8 cellular contexts compared by ENCODE assay signal in genomic region chr9:105782561-105783494, GRCh38.
DNase-seq lines count a peak whose midpoint lies in the region; ATAC-seq, FAIRE-seq and TF ChIP-seq lines count a peak whose summit lies in the region.
"Not testable (repeated sequence)": the region's sequence is repeated elsewhere in the genome, so short reads cannot be mapped to it uniquely, and the experiment has no call there.

No MANE protein-coding gene starts in this region.

- H3K9me3 Mint-ChIP-seq in neural crest cell = peaks cover 11% of the 10 kb centered on the region

- not testable (repeated sequence) for FAIRE-seq in K562 (lab: Jason Lieb, UNC)

- not testable (repeated sequence) for H3K27me3 Mint-ChIP-seq in neural crest cell (ENCODE audit: low read depth)

- H3K36me3 ChIP-seq in ES-I3 (ENCODE audit: insufficient read depth, low read length); NT2/D1 (ENCODE audit: insufficient read depth, insufficient read length, low read length); K562 (ENCODE audit: control insufficient read depth, insufficient read depth, low read length); iPS-15b (ENCODE audit: control insufficient read depth, insufficient read depth, low read length); smooth muscle cell (ENCODE audit: low read depth): not testable (repeated sequence)

- H3K27ac Mint-ChIP-seq in neural crest cell (ENCODE audit: unreplicated experiment) = peak overlapping the region; percentile 98

- TF ChIP-seq CTCF in K562 (IDR thresholded peaks at IDR 0.05 in 2 of 3, conservative IDR thresholded peaks at IDR 0.05 in 1 of 3; ENCODE audit: insufficient read depth in 2 of 3, low read depth in 1 of 3, low read length in 3 of 3); neural crest cell (conservative IDR thresholded peaks at IDR 0.05); smooth muscle cell (IDR thresholded peaks at IDR 0.05; ENCODE audit: borderline replicate concordance, insufficient read depth, poor library complexity, severe bottlenecking): not testable (repeated sequence)

- peak overlapping the region; percentile 90 for H3K4me3 Mint-ChIP-seq in neural crest cell

- H3K4me2 ChIP-seq in K562 (ENCODE audit: insufficient read depth, low read length) (peak overlapping the region; percentile 71), smooth muscle cell (peak overlapping the region; percentile 63)

- intact Hi-C loops in K562 (cut with micrococcal nuclease) = not testable (repeated sequence)

- H3K9me3 ChIP-seq in ES-I3 (ENCODE audit: control insufficient read depth, insufficient read depth, low read length); NT2/D1 (ENCODE audit: insufficient read depth, low read length); K562 (replicated peaks; ENCODE audit: control insufficient read depth, insufficient read depth, low read depth, low read length); iPS-15b (ENCODE audit: control insufficient read depth, insufficient read depth, low read length); smooth muscle cell (replicated peaks; ENCODE audit: low read depth): not testable (repeated sequence)

- H3K4me1 ChIP-seq in ES-I3 (ENCODE audit: insufficient read depth, low read length); NT2/D1 (ENCODE audit: insufficient read depth, insufficient read length); K562 (replicated peaks in 1 of 2; ENCODE audit: control insufficient read depth in 2 of 2, insufficient read depth in 2 of 2, low read length in 2 of 2); iPS-15b (ENCODE audit: control insufficient read depth, insufficient read depth, low read length); smooth muscle cell (ENCODE audit: low read depth): not testable (repeated sequence)

- CTCF ChIA-PET in HEK293T (lab: Yijun Ruan, JAX) (interaction anchor here (0.6 kb wide), 1 partner anchor 489 kb away, joined by 4 read pairs; no protein-coding TSS in a partner anchor), K562 (lab: Yijun Ruan, JAX; ENCODE audit: low intra/inter-chr PET ratio) (interaction anchor here (0.6 kb wide), 1 partner anchor 20 kb away, joined by 3 read pairs; no protein-coding TSS in a partner anchor)

- DNase-seq in HEK293T (ENCODE audit: extremely low spot score); NT2/D1 (ENCODE audit: low read depth, low spot score); neural crest cell (ENCODE audit: low read depth, low spot score); smooth muscle cell (lab: John Stamatoyannopoulos, UW; ENCODE audit: unreplicated experiment): not testable (repeated sequence)
- DNase-seq in NCI-H2227 (lab: John Stamatoyannopoulos, UW; ENCODE audit: unreplicated experiment) = peak; percentile 3
- DNase-seq in K562 (ENCODE audit: extremely low read depth in 1 of 4, low spot score in 3 of 4) = peak in 2 of 4 experiments; percentile 14 to 42

- not testable (repeated sequence) for TF ChIP-seq EP300 in K562 (IDR thresholded peaks at IDR 0.05; ENCODE audit: low read length)

- in situ Hi-C loops in K562 (cut with MboI) = not testable (repeated sequence)

- peak; percentile 93 for ATAC-seq in K562

- 3% methylated on average over 19 of the region's 27 CpGs for WGBS in K562 (ENCODE audit: insufficient coverage, low coverage, missing lambda C conversion rate)
- WGBS in smooth muscle cell (ENCODE audit: low lambda C conversion rate) = 67% methylated on average over 23 of the region's 27 CpGs

- POLR2A ChIA-PET in HEK293T (lab: Yijun Ruan, JAX); K562 (lab: Yijun Ruan, JAX): not testable (repeated sequence)

- H3K79me2 ChIP-seq in K562 (ENCODE audit: control insufficient read depth, insufficient read depth, low read length) = peaks cover 22% of the 10 kb centered on the region
- not testable (repeated sequence) for H3K79me2 ChIP-seq in smooth muscle cell (ENCODE audit: low read depth)

- H3K9me1 ChIP-seq in K562 (ENCODE audit: control insufficient read depth, insufficient read depth, low read length) = not testable (repeated sequence)

- H3K36me3 Mint-ChIP-seq in neural crest cell (ENCODE audit: low read depth) = peaks cover 41% of the 10 kb centered on the region

- TF ChIP-seq RAD21 in K562 (CRISPR knock-in tag; conservative IDR thresholded peaks at IDR 0.05 in 1 of 2, IDR thresholded peaks at IDR 0.05 in 1 of 2) = not testable (repeated sequence)

- TF ChIP-seq POLR2A in K562 (conservative IDR thresholded peaks at IDR 0.05) = peak; percentile 87

- not testable (repeated sequence) for H4K20me1 ChIP-seq in K562 (replicated peaks; ENCODE audit: control insufficient read depth, insufficient read depth, low read length); smooth muscle cell (ENCODE audit: low read depth)

- TSS peak; percentile 75 for BruUV-seq in K562 (replicated peaks; lab: Mats Ljungman, UMichigan)

- peak overlapping the region; percentile 92 for H3K27ac ChIP-seq in K562 (ENCODE audit: extremely low read depth, low read depth, low read length)
- not testable (repeated sequence) for H3K27ac ChIP-seq in smooth muscle cell (ENCODE audit: low read depth)

- H2AFZ ChIP-seq in K562 (ENCODE audit: low read depth, low read length) = peak overlapping the region; percentile 82
- not testable (repeated sequence) for H2AFZ ChIP-seq in smooth muscle cell (ENCODE audit: low read depth)

- H3K4me1 Mint-ChIP-seq in neural crest cell = not testable (repeated sequence)

- not testable (repeated sequence) for H3K27me3 ChIP-seq in NT2/D1 (ENCODE audit: insufficient read depth, insufficient read length); K562 (ENCODE audit: control insufficient read depth in 2 of 2, insufficient read depth in 2 of 2, low read length in 2 of 2); iPS-15b (ENCODE audit: control insufficient read depth, insufficient read depth, low read length); smooth muscle cell (ENCODE audit: low read depth)

- H3K4me3 ChIP-seq in NT2/D1 (ENCODE audit: insufficient read length, low read depth) (peak overlapping the region; percentile 68), K562 (peak overlapping the region; percentile 52), iPS-15b (ENCODE audit: low read depth, low read length) (peak overlapping the region; percentile 50), smooth muscle cell (peak overlapping the region; percentile 41)

- not testable (repeated sequence) for H3F3A ChIP-seq in smooth muscle cell (ENCODE audit: low read depth)

- H3K9ac ChIP-seq in ES-I3 (ENCODE audit: low read depth, low read length) (peak overlapping the region; percentile 81), NT2/D1 (ENCODE audit: insufficient read length, low read depth) (peak overlapping the region; percentile 80), K562 (ENCODE audit: insufficient read depth in 1 of 2, low read depth in 2 of 2, low read length in 2 of 2) (peak overlapping the region; percentile 67 to 90), iPS-15b (ENCODE audit: low read depth, low read length) (peak overlapping the region; percentile 60)
- not testable (repeated sequence) for H3K9ac ChIP-seq in smooth muscle cell (ENCODE audit: low read depth)

TF ChIP-seq in HEK293T, 16 proteins besides CTCF, POLR2A, EP300 and RAD21:
- 0 out of 2 replicates have a peak, but pooled peaks have one; percentile 24 for TF ChIP-seq NFRKB (IDR thresholded peaks at IDR 0.05)

TF ChIP-seq in K562, 482 proteins besides CTCF, POLR2A, EP300 and RAD21 (continues in another document):
- TF ChIP-seq NFRKB (IDR thresholded peaks at IDR 0.05; ENCODE audit: low read depth) (peak; percentile 97), DPF2 (IDR thresholded peaks at IDR 0.05) (peak; percentile 52; the same call in 1 of the 2 replicates), L3MBTL2 (IDR thresholded peaks at IDR 0.05) (peak; percentile 50), ZBTB17 (CRISPR knock-in tag; IDR thresholded peaks at IDR 0.05) (peak; percentile 68; the same call in 1 of the 2 replicates), SMARCA4 (IDR thresholded peaks at IDR 0.05) (peak; percentile 53), ETV1 (tag; conservative IDR thresholded peaks at IDR 0.05; ENCODE audit: low read depth) (peak; percentile 51; the same call in 1 of the 2 replicates), MAFG (tag; conservative IDR thresholded peaks at IDR 0.05) (peak; percentile 76), TAF9B (IDR thresholded peaks at IDR 0.05; ENCODE audit: partially characterized antibody) (peak; percentile 86), THRB (CRISPR knock-in tag; conservative IDR thresholded peaks at IDR 0.05) (0 out of 2 replicates have a peak, but pooled peaks have one; percentile 50), TRIM24 (IDR thresholded peaks at IDR 0.05) (peak; percentile 31 to 46; a peak in 1 of 4 replicates), TAF7 (tag; IDR thresholded peaks at IDR 0.05) (peak; percentile 87)
- TF ChIP-seq, protein P1, sequence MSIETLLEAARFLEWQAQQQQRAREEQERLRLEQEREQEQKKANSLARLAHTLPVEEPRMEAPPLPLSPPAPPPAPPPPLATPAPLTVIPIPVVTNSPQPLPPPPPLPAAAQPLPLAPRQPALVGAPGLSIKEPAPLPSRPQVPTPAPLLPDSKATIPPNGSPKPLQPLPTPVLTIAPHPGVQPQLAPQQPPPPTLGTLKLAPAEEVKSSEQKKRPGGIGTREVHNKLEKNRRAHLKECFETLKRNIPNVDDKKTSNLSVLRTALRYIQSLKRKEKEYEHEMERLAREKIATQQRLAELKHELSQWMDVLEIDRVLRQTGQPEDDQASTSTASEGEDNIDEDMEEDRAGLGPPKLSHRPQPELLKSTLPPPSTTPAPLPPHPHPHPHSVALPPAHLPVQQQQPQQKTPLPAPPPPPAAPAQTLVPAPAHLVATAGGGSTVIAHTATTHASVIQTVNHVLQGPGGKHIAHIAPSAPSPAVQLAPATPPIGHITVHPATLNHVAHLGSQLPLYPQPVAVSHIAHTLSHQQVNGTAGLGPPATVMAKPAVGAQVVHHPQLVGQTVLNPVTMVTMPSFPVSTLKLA (conservative IDR thresholded peaks at IDR 0.05) = peak; percentile 57 to 68
